20 cellular contexts compared by ENCODE assay signal in genomic region chr5:78561261-78561660, GRCh38.
"Had no signal": no experiment of that assay in that cellular context is flagged by ENCODE, and none has a peak within 500 bp of the region (broad histone marks: within the 10 kb centered on the region; RNA-seq: fewer than 3 reads in every experiment).

No MANE protein-coding gene starts in this region.

- H3K36me3 ChIP-seq: SJSA1 had no signal

- H3K27ac ChIP-seq: SJSA1, SK-N-MC had no signal

- H3K9me3 ChIP-seq: SJSA1 had no signal

- H3K4me1 ChIP-seq: SJSA1 had no signal

- H3K4me3 ChIP-seq: SJSA1, SK-N-MC had no signal

- H3K27me3 ChIP-seq: SJSA1 had no signal

- DNase-seq: Karpas-422, KG1, MM.1S, NCI-H1092 treated with DMSO at 0.1 percent for 48 hours, NCI-H1436, NCI-H187, NCI-H2029, NCI-H2081 treated with DMSO at 0.1 percent for 48 hours, NCI-H2171, NCI-H226, NCI-H446, NCI-H510A, NCI-H524 treated with DMSO at 0.1 percent for 48 hours, NCI-H69, NCI-H774, Right ventricle myocardium superior, RPMI8226, SIG-M5 had no signal
